1 cellular context compared by ENCODE assay signal in genomic region chr2:99201959-99202678, GRCh38.
A peak's percentile ranks its signal among the peaks of the same experiment; 100 is the strongest.
TF ChIP-seq lines count a peak whose summit lies in the region.

No MANE protein-coding gene starts in this region.

TF ChIP-seq in HEK293, 187 proteins besides CTCF, POLR2A, EP300 and RAD21:
- TF ChIP-seq PRDM10 (tag by site-specific recombination; IDR thresholded peaks at IDR 0.05), result 0 out of 2 replicates have a peak, but pooled peaks have one; percentile 18
- TF ChIP-seq GLI2 (tag by site-specific recombination; IDR thresholded peaks at IDR 0.05; ENCODE audit: borderline replicate concordance, low read depth), result no peak
